In genomic region chr1:59666106-59666505, GRCh38 we compare ENCODE assay signal across 17 cellular contexts.
A peak's percentile ranks its signal among the peaks of the same experiment; 100 is the strongest.
DNase-seq lines count a peak whose midpoint lies in the region; ATAC-seq, FAIRE-seq and TF ChIP-seq lines count a peak whose summit lies in the region.
"Had no signal": no experiment of that assay in that cellular context is flagged by ENCODE, and none has a peak within 500 bp of the region (broad histone marks: within the 10 kb centered on the region; RNA-seq: fewer than 3 reads in every experiment).

No MANE protein-coding gene starts in this region.

- H3K4me3 ChIP-seq in HepG2 (replicated peaks in 1 of 3; ENCODE audit: insufficient read depth in 1 of 3, low read depth in 2 of 3, low read length in 3 of 3) (no peak overlapping the region), right lobe of liver (no peak overlapping the region), fibroblast of lung (replicated peaks in 1 of 4; ENCODE audit: control extremely low read depth in 1 of 4, insufficient read depth in 1 of 4, low read depth in 3 of 4, low read length in 4 of 4) (no peak overlapping the region)
- H3K4me3 ChIP-seq: A549, thyroid gland had no signal

- H3K36me3 ChIP-seq in HepG2 (replicated peaks in 1 of 2; ENCODE audit: control insufficient read depth in 1 of 2, insufficient read depth in 2 of 2, low read length in 2 of 2): no peaks in the 10 kb centered on the region; a peak in 1 of 5 replicates
- H3K36me3 ChIP-seq in right lobe of liver: peaks cover 0 to 14% (median 3%) of the 10 kb centered on the region in 4 donors
- H3K36me3 ChIP-seq in fibroblast of lung (ENCODE audit: control insufficient read depth, insufficient read depth, low read length): no peaks in the 10 kb centered on the region
- H3K36me3 ChIP-seq: thyroid gland had no signal

- DNase-seq in HepG2 (ENCODE audit: low spot score) (no peak), right lobe of liver (no peak), NOMO-1 treated with dmso at 0.1 percent for 144 hours (lab: John Stamatoyannopoulos, UW; ENCODE audit: unreplicated experiment) (peak; percentile 14), fibroblast of lung (ENCODE audit: low read depth in 2 of 2) (peak in 1 of 2 donors; percentile 29), inferior parietal cortex (ENCODE audit: extremely low spot score) (no peak), NCI-H526 (lab: John Stamatoyannopoulos, UW) (no peak), GM13976 (ENCODE audit: low spot score) (no peak)
- DNase-seq: dermis blood vessel endothelial cell; NCI-H2081 treated with DMSO at 0.1 percent for 48 hours; occipital lobe; stimulated activated CD4-positive, alpha-beta T cell treated with anti-CD3 and anti-CD28 coated beads, Interleukin-2, amount 100 ng/mL, for 48 hours; thyroid gland had no signal

- H3K79me2 ChIP-seq in HepG2 (ENCODE audit: insufficient read depth, low read length) (no peaks in the 10 kb centered on the region), fibroblast of lung (ENCODE audit: control insufficient read depth, insufficient read depth, low read length) (no peaks in the 10 kb centered on the region)

- H3K9ac ChIP-seq in HepG2 (ENCODE audit: insufficient read depth, low read depth, low read length): no peak overlapping the region
- no peak overlapping the region for H3K9ac ChIP-seq in fibroblast of lung (ENCODE audit: insufficient read depth, low read length)

- H3K27ac ChIP-seq in HepG2 (ENCODE audit: extremely low read length, insufficient read depth, low read length): no peak overlapping the region
- H3K27ac ChIP-seq in right lobe of liver: no peak overlapping the region
- no peak overlapping the region for H3K27ac ChIP-seq in fibroblast of lung (ENCODE audit: insufficient read depth, low read length)
- H3K27ac ChIP-seq: A549, RWPE1, thyroid gland had no signal

- FAIRE-seq in HepG2 (lab: Jason Lieb, UNC): no peak
- FAIRE-seq: A549, G401.6 had no signal

- TF ChIP-seq POLR2A in HepG2 (IDR thresholded peaks at IDR 0.05; ENCODE audit: insufficient read depth in 1 of 2, low read depth in 2 of 2, low read length in 2 of 2) (no peak), right lobe of liver (IDR thresholded peaks at IDR 0.05) (no peak)

- ATAC-seq in HepG2 (no peak), right lobe of liver (no peak), HG03139 (IDR thresholded peaks at IDR 0.05; ENCODE audit: unreplicated experiment) (no peak)
- ATAC-seq: A549, esophagus mucosa had no signal

- H3K9me3 ChIP-seq in HepG2 (ENCODE audit: low read length) (no peaks in the 10 kb centered on the region), right lobe of liver (no peaks in the 10 kb centered on the region), fibroblast of lung (ENCODE audit: control insufficient read depth, insufficient read depth, low read depth, low read length) (no peaks in the 10 kb centered on the region)
- H3K9me3 ChIP-seq: A549, thyroid gland had no signal

- CTCF ChIA-PET in HepG2 (lab: Yijun Ruan, JAX; ENCODE audit: low intra/inter-chr PET ratio, low total read pairs): no interaction called here

- TF ChIP-seq CTCF in HepG2 (CRISPR knock-in tag; IDR thresholded peaks at IDR 0.05) (no peak), right lobe of liver (IDR thresholded peaks at IDR 0.05) (peak in 1 of 4 donors; percentile 15), fibroblast of lung (conservative IDR thresholded peaks at IDR 0.05 in 1 of 2, IDR thresholded peaks at IDR 0.05 in 1 of 2; ENCODE audit: low read depth in 1 of 2, low read length in 2 of 2) (peak; percentile 6 to 11), GM13976 (IDR thresholded peaks at IDR 0.05; ENCODE audit: borderline replicate concordance, control extremely low read depth, extremely low read depth, insufficient read depth, missing control alignments) (no peak)

- H4K20me1 ChIP-seq in HepG2 (ENCODE audit: insufficient read depth, low read length) (no peaks in the 10 kb centered on the region), fibroblast of lung (ENCODE audit: control insufficient read depth, extremely low read depth, insufficient read depth, low read length) (no peaks in the 10 kb centered on the region)

- H2AFZ ChIP-seq in HepG2 (ENCODE audit: low read length) (no peak overlapping the region), fibroblast of lung (ENCODE audit: low read length) (no peak overlapping the region)

- H3K4me1 ChIP-seq in HepG2 (ENCODE audit: insufficient read depth, low read length) (peaks cover 64% of the 10 kb centered on the region), right lobe of liver (peaks cover 0 to 10% (median 0%) of the 10 kb centered on the region in 4 donors), fibroblast of lung (ENCODE audit: control insufficient read depth, extremely low read depth, insufficient read depth, low read length) (peaks cover 3% of the 10 kb centered on the region)
- H3K4me1 ChIP-seq: A549, thyroid gland had no signal

- intact Hi-C loops in HepG2 (cut with micrococcal nuclease; ENCODE audit: unreplicated experiment) (no loop called here), right lobe of liver (cut with DNase I) (no loop called here)

- POLR2A ChIA-PET in HepG2 (lab: Yijun Ruan, JAX): no interaction called here

- in situ Hi-C loops in HepG2 (cut with HindIII; ENCODE audit: extremely low pct_ligation_motif_present, low pct_unique_long_range_greater_than_20kb): no loop called here
- in situ Hi-C loops in GM13976 (cut with MboI; ENCODE audit: low sequenced_read_pairs, unreplicated experiment): no loop called here

- WGBS in HepG2 (ENCODE audit: low lambda C conversion rate): 92% methylated on average over 1 of the region's 1 CpG
- WGBS in right lobe of liver (ENCODE audit: insufficient coverage, low coverage, low lambda C conversion rate, missing lambda C conversion rate): 84% methylated on average over 1 of the region's 1 CpG

- no peak for TF ChIP-seq RAD21 in HepG2 (CRISPR knock-in tag; IDR thresholded peaks at IDR 0.05)

- no peaks in the 10 kb centered on the region for H3K27me3 ChIP-seq in HepG2 (ENCODE audit: control insufficient read depth in 1 of 2, insufficient read depth in 2 of 2, low read length in 2 of 2)
- H3K27me3 ChIP-seq in right lobe of liver: no peaks in the 10 kb centered on the region
- H3K27me3 ChIP-seq in fibroblast of lung (ENCODE audit: control insufficient read depth, insufficient read depth, low read length): no peaks in the 10 kb centered on the region
- H3K27me3 ChIP-seq: thyroid gland had no signal

- no TSS peak for BruUV-seq in HepG2 (replicated peaks; lab: Mats Ljungman, UMichigan)

- H3K4me2 ChIP-seq in HepG2 (ENCODE audit: low read depth, low read length) (no peak overlapping the region), fibroblast of lung (ENCODE audit: extremely low read depth, insufficient read depth, low read length) (no peak overlapping the region)
- H3K4me2 ChIP-seq: A549 had no signal

- no peak for TF ChIP-seq EP300 in HepG2 (IDR thresholded peaks at IDR 0.05; ENCODE audit: low read depth in 2 of 2, low read length in 2 of 2)
- no peak for TF ChIP-seq EP300 in HepG2 (CRISPR knock-in tag; IDR thresholded peaks at IDR 0.05; ENCODE audit: borderline replicate concordance)

TF ChIP-seq in HepG2, 621 proteins besides CTCF, POLR2A, EP300 and RAD21:
- TF ChIP-seq STAG1 (CRISPR knock-in tag; IDR thresholded peaks at IDR 0.05): peak; percentile 42
- TF ChIP-seq, protein P1, sequence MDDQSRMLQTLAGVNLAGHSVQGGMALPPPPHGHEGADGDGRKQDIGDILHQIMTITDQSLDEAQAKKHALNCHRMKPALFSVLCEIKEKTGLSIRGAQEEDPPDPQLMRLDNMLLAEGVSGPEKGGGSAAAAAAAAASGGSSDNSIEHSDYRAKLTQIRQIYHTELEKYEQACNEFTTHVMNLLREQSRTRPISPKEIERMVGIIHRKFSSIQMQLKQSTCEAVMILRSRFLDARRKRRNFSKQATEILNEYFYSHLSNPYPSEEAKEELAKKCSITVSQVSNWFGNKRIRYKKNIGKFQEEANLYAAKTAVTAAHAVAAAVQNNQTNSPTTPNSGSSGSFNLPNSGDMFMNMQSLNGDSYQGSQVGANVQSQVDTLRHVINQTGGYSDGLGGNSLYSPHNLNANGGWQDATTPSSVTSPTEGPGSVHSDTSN (CRISPR knock-in tag; IDR thresholded peaks at IDR 0.05; ENCODE audit: borderline replicate concordance): no peak
- no peak for TF ChIP-seq TEF (CRISPR knock-in tag; IDR thresholded peaks at IDR 0.05)
- peak; percentile 15; the same call in 1 of the 2 replicates for TF ChIP-seq CEBPG (CRISPR knock-in tag; IDR thresholded peaks at IDR 0.05)

Comparison
In these comparisons a context has a peak if more than half of its experiments do, and no peak if none do; other contexts are left out.
1. CTCF ChIP-seq: peak in fibroblast of lung (2 of 2); none in HepG2 (single experiment) and GM13976 (single experiment).